In the genomic region with DNA sequence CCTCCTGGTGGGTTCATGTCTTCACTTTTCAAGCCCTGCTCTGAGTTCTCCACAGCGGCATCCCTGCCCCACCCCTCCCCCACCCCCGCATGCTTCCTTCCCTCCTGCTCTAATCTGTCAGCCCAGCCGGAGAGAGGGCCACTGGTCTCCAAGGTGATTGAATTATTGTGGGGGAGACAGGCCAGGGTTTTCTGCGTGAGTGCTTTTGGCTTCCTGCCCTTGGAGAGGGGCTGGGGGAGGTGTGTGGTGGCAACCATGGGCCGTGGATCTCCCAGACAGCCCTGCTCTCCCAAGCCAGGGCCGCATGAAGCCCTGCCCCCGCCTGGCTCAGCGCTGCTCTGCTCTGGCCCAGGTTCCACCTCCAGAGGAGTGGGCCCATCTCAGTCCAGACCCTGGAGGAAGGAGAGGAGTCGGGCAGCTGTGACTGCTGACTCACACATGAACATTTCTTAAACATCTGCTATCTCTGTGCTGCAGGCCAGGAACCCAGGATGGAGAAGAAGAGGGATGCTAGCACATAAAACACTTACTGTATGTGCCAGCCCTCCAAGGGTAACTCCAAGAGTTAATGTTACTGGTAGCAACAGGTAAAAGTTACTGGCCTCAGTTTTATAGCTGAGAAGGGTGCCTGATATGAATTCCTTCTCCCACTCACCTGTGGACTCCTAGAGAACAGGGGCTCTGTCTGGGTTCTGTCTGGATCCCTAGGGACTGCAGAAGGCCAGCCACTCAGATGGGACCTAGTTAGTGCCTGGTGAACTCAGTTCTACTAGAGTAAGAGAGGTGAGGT, we compare ENCODE assay signal across 8 cellular contexts.
A peak's percentile ranks its signal among the peaks of the same experiment; 100 is the strongest.
DNase-seq lines count a peak whose midpoint lies in the region; ATAC-seq, FAIRE-seq and TF ChIP-seq lines count a peak whose summit lies in the region.

No MANE protein-coding gene starts in this region.

- intact Hi-C loops in left lung (cut with DNase I), result no loop called here

- no peaks in the 10 kb centered on the region for H3K27me3 ChIP-seq in HUES64 (ENCODE audit: insufficient read depth, low read length)
- H3K27me3 ChIP-seq in left lung, result no peaks in the 10 kb centered on the region
- H3K27me3 ChIP-seq in small intestine (ENCODE audit: control insufficient read depth in 2 of 2, insufficient read depth in 2 of 2, low read length in 2 of 2), result no peaks in the 10 kb centered on the region

- ATAC-seq in left lung (peak; percentile 6), GM21576 (IDR thresholded peaks at IDR 0.05; ENCODE audit: unreplicated experiment) (no peak), HG02678 (IDR thresholded peaks at IDR 0.05; ENCODE audit: unreplicated experiment) (no peak)

- H3K4me1 ChIP-seq in HUES64 (ENCODE audit: insufficient read depth, low read length) (peaks cover 25% of the 10 kb centered on the region), left lung (peaks cover 44 to 89% of the 10 kb centered on the region in 2 donors), small intestine (ENCODE audit: control insufficient read depth in 2 of 2, insufficient read depth in 1 of 2, low read depth in 1 of 2, low read length in 1 of 2) (peaks cover 0 to 10% of the 10 kb centered on the region in 2 donors)

- H3K36me3 ChIP-seq in HUES64 (ENCODE audit: insufficient read depth, low read length), result peaks cover 1% of the 10 kb centered on the region; the same call in 1 of the 2 replicates
- H3K36me3 ChIP-seq in left lung, result peaks cover 0 to 12% of the 10 kb centered on the region in 2 donors
- no peaks in the 10 kb centered on the region for H3K36me3 ChIP-seq in small intestine (ENCODE audit: control insufficient read depth in 2 of 2, insufficient read depth in 2 of 2, low read length in 2 of 2)

- 0 out of 2 replicates have a peak overlapping the region, but pooled peaks have one; percentile 26 for H3K27ac ChIP-seq in HUES64 (ENCODE audit: low read depth, low read length)
- H3K27ac ChIP-seq in left lung, result peak overlapping the region; percentile 5 to 58
- no peak overlapping the region for H3K27ac ChIP-seq in small intestine (ENCODE audit: low read depth in 1 of 2, low read length in 1 of 2)

- TF ChIP-seq CTCF in left lung (IDR thresholded peaks at IDR 0.05), result no peak

- H3K4me3 ChIP-seq in HUES64 (ENCODE audit: low read length), result no peak overlapping the region
- H3K4me3 ChIP-seq in left lung, result no peak overlapping the region
- H3K4me3 ChIP-seq in small intestine (ENCODE audit: low read depth in 1 of 2, low read length in 2 of 2), result no peak overlapping the region

- H3K9me3 ChIP-seq in HUES64 (ENCODE audit: insufficient read depth, low read depth, low read length), result no peaks in the 10 kb centered on the region
- no peaks in the 10 kb centered on the region for H3K9me3 ChIP-seq in left lung
- no peaks in the 10 kb centered on the region for H3K9me3 ChIP-seq in small intestine (ENCODE audit: control insufficient read depth, low read depth)

- no peak for FAIRE-seq in small intestine (lab: Jason Lieb, UNC)

- 46% methylated on average over 8 of the region's 9 CpGs for WGBS in HUES64
- 44 to 84% (median 59%) methylated on average over 9 of the region's 9 CpGs for WGBS in small intestine, 3 donors

- peak overlapping the region; percentile 42 for H3K9ac ChIP-seq in HUES64 (ENCODE audit: low read depth, low read length)

- DNase-seq in AG08395 (ENCODE audit: low spot score) (peak; percentile 62), astrocyte of the hippocampus (ENCODE audit: low read depth, low spot score) (peak; percentile 92), left lung (peak in 1 of 2 donors; percentile 53), AML-193 (lab: John Stamatoyannopoulos, UW) (no peak), small intestine (no peak)

Comparison
In these comparisons a context has a peak if more than half of its experiments do, and no peak if none do; other contexts are left out.
1. DNase-seq: peak in AG08395 (single experiment) and astrocyte of the hippocampus (single experiment); none in AML-193 (0 of 2) and small intestine (single experiment).
2. H3K27ac ChIP-seq: peak in HUES64 (single experiment) and left lung (2 of 2); none in small intestine (0 of 2).